In genomic region chr5:178291161-178291561, GRCh38 we compare ENCODE assay signal across 1 cellular context.
TF ChIP-seq lines count a peak whose summit lies in the region.

No MANE protein-coding gene starts in this region.

TF ChIP-seq in HepG2, 621 proteins besides CTCF, POLR2A, EP300 and RAD21:
- TF ChIP-seq DZIP1 (CRISPR knock-in tag; IDR thresholded peaks at IDR 0.05) = no peak
- TF ChIP-seq NFRKB (IDR thresholded peaks at IDR 0.05) = no peak
- TF ChIP-seq CREB1 (IDR thresholded peaks at IDR 0.05) = no peak
- TF ChIP-seq CREB1 (CRISPR knock-in tag; IDR thresholded peaks at IDR 0.05) = no peak
- no peak for TF ChIP-seq KDM4B (CRISPR knock-in tag; IDR thresholded peaks at IDR 0.05)
- no peak for TF ChIP-seq FOXJ3 (CRISPR knock-in tag; IDR thresholded peaks at IDR 0.05; ENCODE audit: borderline replicate concordance)
- no peak for TF ChIP-seq CENPT (CRISPR knock-in tag; IDR thresholded peaks at IDR 0.05; ENCODE audit: low read depth)
- TF ChIP-seq ZNF556 (CRISPR knock-in tag; IDR thresholded peaks at IDR 0.05; ENCODE audit: borderline replicate concordance) = no peak
